In genomic region chr19:19417618-19418270, GRCh38 we compare ENCODE assay signal across 12 cellular contexts. TPM values are rescaled to one million over a fixed set of nuclear protein-coding genes. Genes with fewer than 3 reads are reported as not detected.
DNase-seq lines count a peak whose midpoint lies in the region; ATAC-seq and TF ChIP-seq lines count a peak whose summit lies in the region.
"Had no signal": no experiment of that assay in that cellular context is flagged by ENCODE, and none has a peak within 500 bp of the region (broad histone marks: within the 10 kb centered on the region; RNA-seq: fewer than 3 reads in every experiment).

No MANE protein-coding gene starts in this region.

- no peaks in the 10 kb centered on the region for H3K9me3 Mint-ChIP-seq in activated T-cell treated with anti-CD3 and anti-CD28 coated beads, Interleukin-2, amount 50 U/mL, for 4 hours
- peaks cover 0 to 2% of the 10 kb centered on the region in 2 donors for H3K9me3 Mint-ChIP-seq in activated T-cell treated with anti-CD3 and anti-CD28 coated beads, Interleukin-2, amount 50 U/mL, for 72 hours
- H3K9me3 Mint-ChIP-seq in effector memory CD8-positive, alpha-beta T cell, result peaks cover 0 to 2% of the 10 kb centered on the region in 2 donors
- H3K9me3 Mint-ChIP-seq in MCF 10A (ENCODE audit: unreplicated experiment), result no peaks in the 10 kb centered on the region
- H3K9me3 Mint-ChIP-seq: T-helper 1 cell treated with Interleukin-12 subunit alpha and Interleukin-12 subunit beta and Interleukin-4 antibody, amounts not matched to agents 30 μg/mL and 1 μg/mL, for 36 hours had no signal

- peak overlapping the region in 2 of 3 donors; percentile 10 to 54 for H3K9ac ChIP-seq in skeletal muscle tissue (ENCODE audit: low read depth in 1 of 3, low read length in 3 of 3)
- H3K9ac ChIP-seq: parathyroid adenoma had no signal

- H3K36me3 Mint-ChIP-seq in activated T-cell treated with anti-CD3 and anti-CD28 coated beads, Interleukin-2, amount 50 U/mL, for 4 hours (ENCODE audit: insufficient read depth), result peaks cover 7% of the 10 kb centered on the region
- H3K36me3 Mint-ChIP-seq in activated T-cell treated with anti-CD3 and anti-CD28 coated beads, Interleukin-2, amount 50 U/mL, for 72 hours (ENCODE audit: insufficient read depth in 2 of 2), result peaks cover 6% of the 10 kb centered on the region in 2 donors
- H3K36me3 Mint-ChIP-seq in effector memory CD8-positive, alpha-beta T cell (ENCODE audit: insufficient read depth), result peaks cover 48% of the 10 kb centered on the region
- H3K36me3 Mint-ChIP-seq in MCF 10A (ENCODE audit: insufficient read depth, unreplicated experiment), result peaks cover 7% of the 10 kb centered on the region

- TF ChIP-seq POLR2A in body of pancreas (IDR thresholded peaks at IDR 0.05), result no peak

- H3K4me1 ChIP-seq in skeletal muscle tissue (ENCODE audit: control insufficient read depth in 3 of 3, insufficient read depth in 3 of 3, low read length in 3 of 3), result peaks cover 33 to 43% (median 39%) of the 10 kb centered on the region in 3 donors
- peaks cover 31% of the 10 kb centered on the region for H3K4me1 ChIP-seq in body of pancreas

- peaks cover 73% of the 10 kb centered on the region for H3K4me1 Mint-ChIP-seq in activated T-cell treated with anti-CD3 and anti-CD28 coated beads, Interleukin-2, amount 50 U/mL, for 4 hours (ENCODE audit: low read depth)
- peaks cover 80% of the 10 kb centered on the region for H3K4me1 Mint-ChIP-seq in activated T-cell treated with anti-CD3 and anti-CD28 coated beads, Interleukin-2, amount 50 U/mL, for 72 hours (ENCODE audit: low read depth)
- H3K4me1 Mint-ChIP-seq in effector memory CD8-positive, alpha-beta T cell (ENCODE audit: low read depth in 2 of 2), result peaks cover 64 to 72% of the 10 kb centered on the region in 2 donors
- H3K4me1 Mint-ChIP-seq in MCF 10A (ENCODE audit: insufficient read depth, unreplicated experiment), result peaks cover 13% of the 10 kb centered on the region

- no TSS peak for BruUV-seq in MCF 10A (replicated peaks; lab: Mats Ljungman, UMichigan)

- TF ChIP-seq CTCF in MCF 10A (IDR thresholded peaks at IDR 0.05; ENCODE audit: unreplicated experiment) (no peak), body of pancreas (IDR thresholded peaks at IDR 0.05) (no peak)

- H3K9me3 ChIP-seq in skeletal muscle tissue (ENCODE audit: control insufficient read depth in 3 of 3, low read length in 3 of 3), result no peaks in the 10 kb centered on the region
- no peaks in the 10 kb centered on the region for H3K9me3 ChIP-seq in body of pancreas

- intact Hi-C loops in MCF 10A (cut with micrococcal nuclease), result no loop called here
- intact Hi-C loops in body of pancreas (cut with DNase I), result no loop called here

- POLR2A ChIA-PET in MCF 10A (lab: Yijun Ruan, JAX), result no interaction called here

- no peak for ATAC-seq in activated T-cell treated with anti-CD3 and anti-CD28 coated beads, Interleukin-2, amount 50 U/mL, for 4 hours
- ATAC-seq in activated T-cell treated with anti-CD3 and anti-CD28 coated beads, Interleukin-2, amount 50 U/mL, for 72 hours (replicated peaks in 1 of 2), result no peak
- no peak for ATAC-seq in effector memory CD8-positive, alpha-beta T cell (replicated peaks)
- ATAC-seq in body of pancreas, result no peak

- no peaks in the 10 kb centered on the region for H3K27me3 ChIP-seq in skeletal muscle tissue (ENCODE audit: control insufficient read depth in 3 of 3, insufficient read depth in 3 of 3, low read length in 3 of 3)
- no peaks in the 10 kb centered on the region for H3K27me3 ChIP-seq in body of pancreas

- no peak overlapping the region for H3K27ac Mint-ChIP-seq in activated T-cell treated with anti-CD3 and anti-CD28 coated beads, Interleukin-2, amount 50 U/mL, for 72 hours
- peak overlapping the region; percentile 52 to 92 for H3K27ac Mint-ChIP-seq in effector memory CD8-positive, alpha-beta T cell
- H3K27ac Mint-ChIP-seq in MCF 10A (ENCODE audit: low read depth, unreplicated experiment), result no peak overlapping the region

- no peaks in the 10 kb centered on the region for H3K27me3 Mint-ChIP-seq in activated T-cell treated with anti-CD3 and anti-CD28 coated beads, Interleukin-2, amount 50 U/mL, for 4 hours (ENCODE audit: low read depth)
- no peaks in the 10 kb centered on the region for H3K27me3 Mint-ChIP-seq in activated T-cell treated with anti-CD3 and anti-CD28 coated beads, Interleukin-2, amount 50 U/mL, for 72 hours (ENCODE audit: low read depth)
- H3K27me3 Mint-ChIP-seq in effector memory CD8-positive, alpha-beta T cell, result no peaks in the 10 kb centered on the region
- no peaks in the 10 kb centered on the region for H3K27me3 Mint-ChIP-seq in MCF 10A (ENCODE audit: insufficient read depth, unreplicated experiment)

- peak overlapping the region; percentile 15 for H3K4me3 Mint-ChIP-seq in activated T-cell treated with anti-CD3 and anti-CD28 coated beads, Interleukin-2, amount 50 U/mL, for 4 hours
- peak overlapping the region in 1 of 2 donors; percentile 52 for H3K4me3 Mint-ChIP-seq in activated T-cell treated with anti-CD3 and anti-CD28 coated beads, Interleukin-2, amount 50 U/mL, for 72 hours
- H3K4me3 Mint-ChIP-seq in effector memory CD8-positive, alpha-beta T cell, result peak overlapping the region; percentile 43 to 63
- H3K4me3 Mint-ChIP-seq in MCF 10A (ENCODE audit: unreplicated experiment), result no peak overlapping the region
- H3K4me3 Mint-ChIP-seq: T-helper 1 cell treated with Interleukin-12 subunit alpha and Interleukin-12 subunit beta and Interleukin-4 antibody, amounts not matched to agents 30 μg/mL and 1 μg/mL, for 36 hours had no signal

- H3K4me3 ChIP-seq in skeletal muscle tissue (ENCODE audit: low read length in 3 of 3) (peak overlapping the region in 1 of 3 donors; percentile 54), body of pancreas (no peak overlapping the region)

- WGBS in body of pancreas, 2 donors, result 54 to 58% methylated on average over 9 to 10 of the region's 10 CpGs

- DNase-seq in activated T-cell treated with anti-CD3 and anti-CD28 coated beads, Interleukin-2, amount 50 U/mL, for 4 hours, result no peak
- DNase-seq in activated T-cell treated with anti-CD3 and anti-CD28 coated beads, Interleukin-2, amount 50 U/mL, for 72 hours, result no peak
- DNase-seq in OCI-M1 (lab: John Stamatoyannopoulos, UW), result peak; percentile 4
- no peak for DNase-seq in effector memory CD8-positive, alpha-beta T cell
- DNase-seq in MCF 10A (ENCODE audit: unreplicated experiment), result no peak
- no peak for DNase-seq in body of pancreas
- DNase-seq in activated effector memory CD4-positive, alpha-beta T cell treated with Interleukin-2 at 50 U/mL for 16 hours, result no peak
- DNase-seq: cortex of kidney, DMS153 had no signal

- CTCF ChIA-PET in MCF 10A (lab: Yijun Ruan, JAX), result interaction anchor here (0.8 to 2.9 kb wide), 7 partner anchors 11 to 72 kb away, joined by 3 to 14 read pairs (median 4); partner anchors contain the start of gene GATAD2A

- no peak overlapping the region for H3K27ac ChIP-seq in skeletal muscle tissue (ENCODE audit: low read depth, low read length)
- no peak overlapping the region for H3K27ac ChIP-seq in body of pancreas
- H3K27ac ChIP-seq: parathyroid adenoma had no signal

- no peaks in the 10 kb centered on the region for H3K36me3 ChIP-seq in skeletal muscle tissue (ENCODE audit: control insufficient read depth in 3 of 3, insufficient read depth in 3 of 3, low read length in 3 of 3)
- no peaks in the 10 kb centered on the region for H3K36me3 ChIP-seq in body of pancreas (replicated peaks in 1 of 2; ENCODE audit: insufficient read depth in 1 of 2, low read depth in 2 of 2)

RNA-seq across cellular contexts. Expression of gene GATAD2A, which starts 12.3 kb away (rescaled TPM):
- 100 to 1,000 TPM; 187 to 240 (median 205) TPM for total RNA-seq in activated T-cell treated with anti-CD3 and anti-CD28 coated beads, Interleukin-2, amount 50 U/mL, for 4 hours
- 100 to 1,000 TPM; 100 to 126 TPM for total RNA-seq in activated T-cell treated with anti-CD3 and anti-CD28 coated beads, Interleukin-2, amount 50 U/mL, for 72 hours
- total RNA-seq in skeletal muscle tissue (19.8 TPM), MCF 10A (2022) (77.4 and 91.5 TPM in 2 replicates), body of pancreas (10 to 100 TPM; 30.0 to 35.8 TPM)

Comparison
In these comparisons a context has a peak if more than half of its experiments do, and no peak if none do; other contexts are left out.
1. H3K27ac Mint-ChIP-seq: peak in effector memory CD8-positive, alpha-beta T cell (2 of 2); none in activated T-cell treated with anti-CD3 and anti-CD28 coated beads, Interleukin-2, amount 50 U/mL, for 72 hours (single experiment) and MCF 10A (single experiment).